Comparison of ENCODE assay signal across 1 cellular context in the genomic region with DNA sequence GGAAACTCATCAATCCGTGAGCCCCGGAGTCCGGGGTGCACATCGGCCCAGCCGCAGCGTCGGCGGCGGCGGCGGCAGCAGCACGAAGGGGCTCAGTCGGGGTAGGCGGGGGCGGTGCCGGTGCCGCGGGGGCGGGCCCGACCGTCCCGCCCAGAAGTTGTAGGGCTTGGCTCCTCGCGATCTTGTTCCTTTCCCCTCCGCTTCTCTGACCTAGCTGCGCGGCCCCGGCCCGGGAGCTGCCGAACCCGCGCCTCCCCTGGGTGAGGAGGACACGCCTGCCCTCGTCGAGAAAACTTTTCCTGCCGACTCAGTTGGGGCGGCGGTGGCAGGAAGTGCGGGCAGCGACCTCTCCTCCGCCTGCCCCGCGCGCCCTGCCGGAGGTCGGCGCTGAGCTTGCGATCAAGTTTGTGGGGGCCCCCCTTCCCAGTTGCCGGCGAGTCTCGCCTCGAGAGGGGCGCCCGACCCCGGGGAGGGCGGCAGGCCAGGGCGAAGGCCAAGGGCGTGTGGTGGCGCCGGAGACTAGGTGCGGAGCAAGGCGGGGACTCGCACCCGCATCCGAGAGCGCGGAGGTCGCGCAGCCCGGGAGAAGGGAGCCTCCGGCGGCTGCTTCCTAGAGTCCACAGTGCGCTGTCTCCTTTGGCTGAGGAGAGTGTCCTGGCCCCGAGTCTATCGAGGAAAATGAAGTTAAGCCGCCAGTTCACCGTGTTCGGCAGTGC.
TF ChIP-seq lines count a peak whose summit lies in the region.

Gene MAN2A1 (plus strand): TSS at position 188 of the 716 bp plus-strand sequence. CDS start 491 bp downstream, at position 679.

TF ChIP-seq in HepG2, 621 proteins besides CTCF, POLR2A, EP300 and RAD21 (continued from another document and continues in another):
- TF ChIP-seq ZNF512B (CRISPR knock-in tag; IDR thresholded peaks at IDR 0.05; ENCODE audit: borderline replicate concordance) = 0 out of 2 replicates have a peak, but pooled peaks have one; percentile 31
- no peak for TF ChIP-seq ZNF549 (CRISPR knock-in tag; IDR thresholded peaks at IDR 0.05)
- no peak for TF ChIP-seq ZNF792 (CRISPR knock-in tag; IDR thresholded peaks at IDR 0.05)
- no peak for TF ChIP-seq KLF13 (CRISPR knock-in tag; IDR thresholded peaks at IDR 0.05)
- TF ChIP-seq ZNF883 (CRISPR knock-in tag; IDR thresholded peaks at IDR 0.05; ENCODE audit: not compliant biosample characterization) = no peak
- no peak for TF ChIP-seq PBX3 (CRISPR knock-in tag; IDR thresholded peaks at IDR 0.05; ENCODE audit: borderline replicate concordance)
- no peak; the same call in 1 of the 2 replicates for TF ChIP-seq GATAD2A (CRISPR knock-in tag; IDR thresholded peaks at IDR 0.05)
- no peak for TF ChIP-seq ZNF383 (CRISPR knock-in tag; IDR thresholded peaks at IDR 0.05; ENCODE audit: borderline replicate concordance)
- TF ChIP-seq, protein P1, sequence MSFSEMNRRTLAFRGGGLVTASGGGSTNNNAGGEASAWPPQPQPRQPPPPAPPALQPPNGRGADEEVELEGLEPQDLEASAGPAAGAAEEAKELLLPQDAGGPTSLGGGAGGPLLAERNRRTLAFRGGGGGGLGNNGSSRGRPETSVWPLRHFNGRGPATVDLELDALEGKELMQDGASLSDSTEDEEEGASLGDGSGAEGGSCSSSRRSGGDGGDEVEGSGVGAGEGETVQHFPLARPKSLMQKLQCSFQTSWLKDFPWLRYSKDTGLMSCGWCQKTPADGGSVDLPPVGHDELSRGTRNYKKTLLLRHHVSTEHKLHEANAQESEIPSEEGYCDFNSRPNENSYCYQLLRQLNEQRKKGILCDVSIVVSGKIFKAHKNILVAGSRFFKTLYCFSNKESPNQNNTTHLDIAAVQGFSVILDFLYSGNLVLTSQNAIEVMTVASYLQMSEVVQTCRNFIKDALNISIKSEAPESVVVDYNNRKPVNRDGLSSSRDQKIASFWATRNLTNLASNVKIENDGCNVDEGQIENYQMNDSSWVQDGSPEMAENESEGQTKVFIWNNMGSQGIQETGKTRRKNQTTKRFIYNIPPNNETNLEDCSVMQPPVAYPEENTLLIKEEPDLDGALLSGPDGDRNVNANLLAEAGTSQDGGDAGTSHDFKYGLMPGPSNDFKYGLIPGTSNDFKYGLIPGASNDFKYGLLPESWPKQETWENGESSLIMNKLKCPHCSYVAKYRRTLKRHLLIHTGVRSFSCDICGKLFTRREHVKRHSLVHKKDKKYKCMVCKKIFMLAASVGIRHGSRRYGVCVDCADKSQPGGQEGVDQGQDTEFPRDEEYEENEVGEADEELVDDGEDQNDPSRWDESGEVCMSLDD (CRISPR knock-in tag; IDR thresholded peaks at IDR 0.05; ENCODE audit: borderline replicate concordance) = 0 out of 2 replicates have a peak, but pooled peaks have one; percentile 13
- TF ChIP-seq TAF15 (IDR thresholded peaks at IDR 0.05; ENCODE audit: low read depth, low read length, poor library complexity, severe bottlenecking) = no peak
- TF ChIP-seq, protein P2, sequence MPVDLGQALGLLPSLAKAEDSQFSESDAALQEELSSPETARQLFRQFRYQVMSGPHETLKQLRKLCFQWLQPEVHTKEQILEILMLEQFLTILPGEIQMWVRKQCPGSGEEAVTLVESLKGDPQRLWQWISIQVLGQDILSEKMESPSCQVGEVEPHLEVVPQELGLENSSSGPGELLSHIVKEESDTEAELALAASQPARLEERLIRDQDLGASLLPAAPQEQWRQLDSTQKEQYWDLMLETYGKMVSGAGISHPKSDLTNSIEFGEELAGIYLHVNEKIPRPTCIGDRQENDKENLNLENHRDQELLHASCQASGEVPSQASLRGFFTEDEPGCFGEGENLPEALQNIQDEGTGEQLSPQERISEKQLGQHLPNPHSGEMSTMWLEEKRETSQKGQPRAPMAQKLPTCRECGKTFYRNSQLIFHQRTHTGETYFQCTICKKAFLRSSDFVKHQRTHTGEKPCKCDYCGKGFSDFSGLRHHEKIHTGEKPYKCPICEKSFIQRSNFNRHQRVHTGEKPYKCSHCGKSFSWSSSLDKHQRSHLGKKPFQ (CRISPR knock-in tag; IDR thresholded peaks at IDR 0.05; ENCODE audit: insufficient replicate concordance) = peak; percentile 25
- TF ChIP-seq ZFP82 (CRISPR knock-in tag; IDR thresholded peaks at IDR 0.05; ENCODE audit: borderline replicate concordance) = no peak
- peak; percentile 64; the same call in 1 of the 2 replicates for TF ChIP-seq ZNF790 (CRISPR knock-in tag; IDR thresholded peaks at IDR 0.05; ENCODE audit: borderline replicate concordance)
- TF ChIP-seq ZNF777 (CRISPR knock-in tag; IDR thresholded peaks at IDR 0.05) = peak; percentile 60
- TF ChIP-seq MAFK (conservative IDR thresholded peaks at IDR 0.05 in 1 of 2, IDR thresholded peaks at IDR 0.05 in 1 of 2; ENCODE audit: low read length in 2 of 2) = no peak
- TF ChIP-seq SMC3 (IDR thresholded peaks at IDR 0.05; ENCODE audit: low read length) = no peak
- TF ChIP-seq, protein P3, sequence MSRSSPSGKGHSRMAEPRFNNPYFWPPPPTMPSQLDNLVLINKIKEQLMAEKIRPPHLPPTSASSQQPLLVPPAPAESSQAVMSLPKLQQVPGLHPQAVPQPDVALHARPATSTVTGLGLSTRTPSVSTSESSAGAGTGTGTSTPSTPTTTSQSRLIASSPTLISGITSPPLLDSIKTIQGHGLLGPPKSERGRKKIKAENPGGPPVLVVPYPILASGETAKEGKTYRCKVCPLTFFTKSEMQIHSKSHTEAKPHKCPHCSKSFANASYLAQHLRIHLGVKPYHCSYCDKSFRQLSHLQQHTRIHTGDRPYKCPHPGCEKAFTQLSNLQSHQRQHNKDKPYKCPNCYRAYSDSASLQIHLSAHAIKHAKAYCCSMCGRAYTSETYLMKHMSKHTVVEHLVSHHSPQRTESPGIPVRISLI (CRISPR knock-in tag; IDR thresholded peaks at IDR 0.05; ENCODE audit: borderline replicate concordance) = no peak
- TF ChIP-seq, protein P4, sequence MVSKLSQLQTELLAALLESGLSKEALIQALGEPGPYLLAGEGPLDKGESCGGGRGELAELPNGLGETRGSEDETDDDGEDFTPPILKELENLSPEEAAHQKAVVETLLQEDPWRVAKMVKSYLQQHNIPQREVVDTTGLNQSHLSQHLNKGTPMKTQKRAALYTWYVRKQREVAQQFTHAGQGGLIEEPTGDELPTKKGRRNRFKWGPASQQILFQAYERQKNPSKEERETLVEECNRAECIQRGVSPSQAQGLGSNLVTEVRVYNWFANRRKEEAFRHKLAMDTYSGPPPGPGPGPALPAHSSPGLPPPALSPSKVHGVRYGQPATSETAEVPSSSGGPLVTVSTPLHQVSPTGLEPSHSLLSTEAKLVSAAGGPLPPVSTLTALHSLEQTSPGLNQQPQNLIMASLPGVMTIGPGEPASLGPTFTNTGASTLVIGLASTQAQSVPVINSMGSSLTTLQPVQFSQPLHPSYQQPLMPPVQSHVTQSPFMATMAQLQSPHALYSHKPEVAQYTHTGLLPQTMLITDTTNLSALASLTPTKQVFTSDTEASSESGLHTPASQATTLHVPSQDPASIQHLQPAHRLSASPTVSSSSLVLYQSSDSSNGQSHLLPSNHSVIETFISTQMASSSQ (IDR thresholded peaks at IDR 0.05; ENCODE audit: low read depth) = no peak
- TF ChIP-seq, protein P4 (CRISPR knock-in tag; IDR thresholded peaks at IDR 0.05; ENCODE audit: borderline replicate concordance) = no peak; the same call in 1 of the 2 replicates
- TF ChIP-seq TMF1 (CRISPR knock-in tag; IDR thresholded peaks at IDR 0.05; ENCODE audit: low read depth) = no peak
- no peak for TF ChIP-seq NONO (IDR thresholded peaks at IDR 0.05)
- no peak; the same call in 1 of the 2 replicates for TF ChIP-seq NONO (CRISPR knock-in tag; conservative IDR thresholded peaks at IDR 0.05)
- TF ChIP-seq, protein P5, sequence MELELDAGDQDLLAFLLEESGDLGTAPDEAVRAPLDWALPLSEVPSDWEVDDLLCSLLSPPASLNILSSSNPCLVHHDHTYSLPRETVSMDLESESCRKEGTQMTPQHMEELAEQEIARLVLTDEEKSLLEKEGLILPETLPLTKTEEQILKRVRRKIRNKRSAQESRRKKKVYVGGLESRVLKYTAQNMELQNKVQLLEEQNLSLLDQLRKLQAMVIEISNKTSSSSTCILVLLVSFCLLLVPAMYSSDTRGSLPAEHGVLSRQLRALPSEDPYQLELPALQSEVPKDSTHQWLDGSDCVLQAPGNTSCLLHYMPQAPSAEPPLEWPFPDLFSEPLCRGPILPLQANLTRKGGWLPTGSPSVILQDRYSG (CRISPR knock-in tag; IDR thresholded peaks at IDR 0.05) = no peak
- TF ChIP-seq ZNF629 (CRISPR knock-in tag; conservative IDR thresholded peaks at IDR 0.05) = no peak
- TF ChIP-seq NR2F2 (IDR thresholded peaks at IDR 0.05; ENCODE audit: borderline replicate concordance, low read depth) = 0 out of 2 replicates have a peak, but pooled peaks have one; percentile 4
- TF ChIP-seq ZFP90 (CRISPR knock-in tag; IDR thresholded peaks at IDR 0.05; ENCODE audit: borderline replicate concordance) = no peak
- TF ChIP-seq ZNF33A (CRISPR knock-in tag; IDR thresholded peaks at IDR 0.05; ENCODE audit: borderline replicate concordance) = peak; percentile 70; the same call in 1 of the 2 replicates
- 0 out of 2 replicates have a peak, but pooled peaks have one; percentile 6 for TF ChIP-seq ZNF770 (CRISPR knock-in tag; IDR thresholded peaks at IDR 0.05)
- TF ChIP-seq, protein P6, sequence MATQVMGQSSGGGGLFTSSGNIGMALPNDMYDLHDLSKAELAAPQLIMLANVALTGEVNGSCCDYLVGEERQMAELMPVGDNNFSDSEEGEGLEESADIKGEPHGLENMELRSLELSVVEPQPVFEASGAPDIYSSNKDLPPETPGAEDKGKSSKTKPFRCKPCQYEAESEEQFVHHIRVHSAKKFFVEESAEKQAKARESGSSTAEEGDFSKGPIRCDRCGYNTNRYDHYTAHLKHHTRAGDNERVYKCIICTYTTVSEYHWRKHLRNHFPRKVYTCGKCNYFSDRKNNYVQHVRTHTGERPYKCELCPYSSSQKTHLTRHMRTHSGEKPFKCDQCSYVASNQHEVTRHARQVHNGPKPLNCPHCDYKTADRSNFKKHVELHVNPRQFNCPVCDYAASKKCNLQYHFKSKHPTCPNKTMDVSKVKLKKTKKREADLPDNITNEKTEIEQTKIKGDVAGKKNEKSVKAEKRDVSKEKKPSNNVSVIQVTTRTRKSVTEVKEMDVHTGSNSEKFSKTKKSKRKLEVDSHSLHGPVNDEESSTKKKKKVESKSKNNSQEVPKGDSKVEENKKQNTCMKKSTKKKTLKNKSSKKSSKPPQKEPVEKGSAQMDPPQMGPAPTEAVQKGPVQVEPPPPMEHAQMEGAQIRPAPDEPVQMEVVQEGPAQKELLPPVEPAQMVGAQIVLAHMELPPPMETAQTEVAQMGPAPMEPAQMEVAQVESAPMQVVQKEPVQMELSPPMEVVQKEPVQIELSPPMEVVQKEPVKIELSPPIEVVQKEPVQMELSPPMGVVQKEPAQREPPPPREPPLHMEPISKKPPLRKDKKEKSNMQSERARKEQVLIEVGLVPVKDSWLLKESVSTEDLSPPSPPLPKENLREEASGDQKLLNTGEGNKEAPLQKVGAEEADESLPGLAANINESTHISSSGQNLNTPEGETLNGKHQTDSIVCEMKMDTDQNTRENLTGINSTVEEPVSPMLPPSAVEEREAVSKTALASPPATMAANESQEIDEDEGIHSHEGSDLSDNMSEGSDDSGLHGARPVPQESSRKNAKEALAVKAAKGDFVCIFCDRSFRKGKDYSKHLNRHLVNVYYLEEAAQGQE (IDR thresholded peaks at IDR 0.05; ENCODE audit: borderline replicate concordance in 1 of 2, low read depth in 1 of 2, low read length in 2 of 2) = no peak
- no peak for TF ChIP-seq CHD4 (IDR thresholded peaks at IDR 0.05; ENCODE audit: borderline replicate concordance, low read length)
